11 cellular contexts compared by ENCODE assay signal in the genomic region with DNA sequence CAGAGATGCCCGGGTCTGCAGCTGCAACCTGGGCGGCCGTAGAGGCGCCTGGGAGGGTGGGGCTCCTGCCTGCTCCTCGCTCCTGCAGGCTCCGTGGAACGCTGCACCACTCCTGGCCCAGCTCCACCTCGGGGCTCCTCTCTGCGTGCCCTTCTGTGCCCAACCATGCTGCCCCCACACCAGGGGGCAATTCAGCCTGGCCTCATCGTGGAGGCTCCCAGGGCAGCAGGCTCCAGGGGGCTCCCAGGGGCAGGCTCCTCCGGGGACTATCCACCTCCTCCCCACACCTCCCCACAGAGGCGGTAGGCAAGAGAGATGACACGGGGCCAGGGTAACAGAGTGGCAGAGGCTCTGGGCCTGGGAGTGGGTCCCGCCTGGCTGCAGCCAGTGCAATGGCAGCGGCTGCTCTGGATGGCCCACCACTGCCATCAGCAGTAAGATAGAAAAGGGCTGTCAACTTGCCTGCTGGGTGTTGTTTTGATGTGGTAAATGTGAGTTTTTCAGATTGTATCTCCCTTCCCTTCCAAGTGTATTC. TPM values are rescaled to one million over a fixed set of nuclear protein-coding genes. Genes with fewer than 3 reads are reported as not detected.
A peak's percentile ranks its signal among the peaks of the same experiment; 100 is the strongest.
DNase-seq lines count a peak whose midpoint lies in the region; ATAC-seq, FAIRE-seq and TF ChIP-seq lines count a peak whose summit lies in the region.
"Had no signal": no experiment of that assay in that cellular context is flagged by ENCODE, and none has a peak within 500 bp of the region (broad histone marks: within the 10 kb centered on the region; RNA-seq: fewer than 3 reads in every experiment).

No MANE protein-coding gene starts in this region.

- peak overlapping the region; percentile 95 to 100 (median 99) for H3K27ac Mint-ChIP-seq in CD4-positive, alpha-beta memory T cell
- H3K27ac Mint-ChIP-seq in WTC11: no peak overlapping the region
- peak overlapping the region; percentile 97 to 100 (median 99) for H3K27ac Mint-ChIP-seq in naive thymus-derived CD4-positive, alpha-beta T cell

- H3K4me3 ChIP-seq in CD4-positive, alpha-beta memory T cell (ENCODE audit: low read length in 2 of 2): peak overlapping the region; percentile 25 to 51
- peak overlapping the region; percentile 54 for H3K4me3 ChIP-seq in naive thymus-derived CD4-positive, alpha-beta T cell (ENCODE audit: low read length)
- H3K4me3 ChIP-seq in small intestine (ENCODE audit: low read depth in 1 of 2, low read length in 2 of 2): no peak overlapping the region
- H3K4me3 ChIP-seq: esophagus muscularis mucosa, PC-9 had no signal

- FAIRE-seq in small intestine (lab: Jason Lieb, UNC): no peak

- no peak for TF ChIP-seq CTCF in WTC11 (IDR thresholded peaks at IDR 0.05)

- H3K9me3 Mint-ChIP-seq in CD4-positive, alpha-beta memory T cell: no peaks in the 10 kb centered on the region
- no peaks in the 10 kb centered on the region for H3K9me3 Mint-ChIP-seq in WTC11
- no peaks in the 10 kb centered on the region for H3K9me3 Mint-ChIP-seq in naive thymus-derived CD4-positive, alpha-beta T cell

- intact Hi-C loops in CD4-positive, alpha-beta memory T cell (cut with micrococcal nuclease): loop anchor here (1.0 to 5.0 kb wide), 3 partner anchors 47 to 543 kb away; partner anchors contain the start of gene GBP1
- intact Hi-C loops in naive thymus-derived CD4-positive, alpha-beta T cell (cut with micrococcal nuclease): loop anchor here in 1 of 2 donors (1.0 to 2.0 kb wide), 3 partner anchors 14 to 127 kb away; no protein-coding TSS in a partner anchor

- H3K4me3 Mint-ChIP-seq in CD4-positive, alpha-beta memory T cell: peak overlapping the region; percentile 74 to 97 (median 86)
- no peak overlapping the region for H3K4me3 Mint-ChIP-seq in WTC11
- peak overlapping the region; percentile 77 to 97 (median 84) for H3K4me3 Mint-ChIP-seq in naive thymus-derived CD4-positive, alpha-beta T cell

- peaks cover 65 to 99% (median 83%) of the 10 kb centered on the region in 4 donors for H3K4me1 Mint-ChIP-seq in CD4-positive, alpha-beta memory T cell
- H3K4me1 Mint-ChIP-seq in WTC11: peaks cover 8% of the 10 kb centered on the region
- H3K4me1 Mint-ChIP-seq in naive thymus-derived CD4-positive, alpha-beta T cell: peaks cover 47 to 98% (median 90%) of the 10 kb centered on the region in 7 donors

- CTCF ChIA-PET in CD4-positive, alpha-beta memory T cell (lab: Charles Lee; ENCODE audit: partially characterized antibody): interaction anchor here (1.0 to 21.3 kb wide), 12 partner anchors 11 to 150 kb away, joined by 3 to 688 read pairs (median 6); partner anchors contain the start of gene LRRC8C
- CTCF ChIA-PET in WTC11 (lab: Charles Lee): interaction anchor here (3.0 kb wide), 1 partner anchor 153 kb away, joined by 12 read pairs; no protein-coding TSS in a partner anchor
- CTCF ChIA-PET in naive thymus-derived CD4-positive, alpha-beta T cell (lab: Charles Lee): interaction anchor here (0.7 to 9.6 kb wide), 14 partner anchors 8 to 153 kb away, joined by 3 to 86 read pairs (median 10); no protein-coding TSS in a partner anchor

- H3K4me1 ChIP-seq in CD4-positive, alpha-beta memory T cell (ENCODE audit: insufficient read depth, low read length): peaks cover 94% of the 10 kb centered on the region
- peaks cover 75 to 76% of the 10 kb centered on the region in 2 donors for H3K4me1 ChIP-seq in naive thymus-derived CD4-positive, alpha-beta T cell (ENCODE audit: control insufficient read depth in 2 of 2, insufficient read depth in 2 of 2, low read length in 2 of 2)
- no peaks in the 10 kb centered on the region for H3K4me1 ChIP-seq in small intestine (ENCODE audit: control insufficient read depth in 2 of 2, insufficient read depth in 1 of 2, low read depth in 1 of 2, low read length in 1 of 2)

- ATAC-seq in WTC11: peak; percentile 62
- ATAC-seq in naive thymus-derived CD4-positive, alpha-beta T cell: peak; percentile 43
- ATAC-seq in HG02610 (IDR thresholded peaks at IDR 0.05; ENCODE audit: unreplicated experiment): no peak

- no peaks in the 10 kb centered on the region for H3K36me3 ChIP-seq in CD4-positive, alpha-beta memory T cell (ENCODE audit: insufficient read depth, low read length)
- H3K36me3 ChIP-seq in naive thymus-derived CD4-positive, alpha-beta T cell (ENCODE audit: control insufficient read depth in 2 of 3, insufficient read depth in 3 of 3, low read length in 3 of 3): no peaks in the 10 kb centered on the region
- no peaks in the 10 kb centered on the region for H3K36me3 ChIP-seq in small intestine (ENCODE audit: control insufficient read depth in 2 of 2, insufficient read depth in 2 of 2, low read length in 2 of 2)
- H3K36me3 ChIP-seq: esophagus muscularis mucosa had no signal

- WGBS in small intestine, 3 donors: 69 to 82% (median 72%) methylated on average over 14 to 15 of the region's 15 CpGs

- DNase-seq in CD4-positive, alpha-beta memory T cell: peak; percentile 78 to 85 (median 84)
- no peak for DNase-seq in WTC11 (ENCODE audit: low spot score)
- peak; percentile 30 for DNase-seq in activated gamma-delta T cell treated with anti-CD3 and anti-CD28 coated beads, Interleukin-2, amount 50 U/mL, for 16 hours (ENCODE audit: low read depth)
- peak; percentile 30 to 86 (median 79) for DNase-seq in naive thymus-derived CD4-positive, alpha-beta T cell
- no peak for DNase-seq in small intestine
- no peak for DNase-seq in NCI-H226
- no peak for DNase-seq in NCI-H2227 (lab: John Stamatoyannopoulos, UW; ENCODE audit: unreplicated experiment)
- DNase-seq: NCI-H187 treated with DMSO at 0.1 percent for 48 hours, PC-9 had no signal

- H3K36me3 Mint-ChIP-seq in CD4-positive, alpha-beta memory T cell: peaks cover 3 to 9% of the 10 kb centered on the region in 2 donors
- H3K36me3 Mint-ChIP-seq in WTC11: no peaks in the 10 kb centered on the region
- peaks cover 0 to 23% (median 0%) of the 10 kb centered on the region in 5 donors for H3K36me3 Mint-ChIP-seq in naive thymus-derived CD4-positive, alpha-beta T cell

- POLR2A ChIA-PET in CD4-positive, alpha-beta memory T cell (lab: Charles Lee; ENCODE audit: partially characterized antibody): interaction anchor here (0.7 to 15.5 kb wide), 20 partner anchors 12 to 927 kb away, joined by 3 to 813 read pairs (median 6); partner anchors contain the start of genes LRRC8B, LRRC8C and LRRC8D
- POLR2A ChIA-PET in WTC11 (lab: Charles Lee): no interaction called here
- POLR2A ChIA-PET in naive thymus-derived CD4-positive, alpha-beta T cell (lab: Charles Lee): interaction anchor here (0.6 to 23.7 kb wide), 16 partner anchors 8 to 588 kb away, joined by 3 to 834 read pairs (median 6); partner anchors contain the start of genes GBP3, LRRC8B and LRRC8C

- H3K9me3 ChIP-seq in CD4-positive, alpha-beta memory T cell (ENCODE audit: control insufficient read depth in 1 of 2, low read length in 2 of 2): no peaks in the 10 kb centered on the region
- H3K9me3 ChIP-seq in naive thymus-derived CD4-positive, alpha-beta T cell (ENCODE audit: control insufficient read depth in 2 of 3, low read length in 3 of 3): no peaks in the 10 kb centered on the region
- no peaks in the 10 kb centered on the region for H3K9me3 ChIP-seq in small intestine (ENCODE audit: control insufficient read depth, low read depth)
- H3K9me3 ChIP-seq: esophagus muscularis mucosa had no signal

- H3K27me3 Mint-ChIP-seq in CD4-positive, alpha-beta memory T cell: no peaks in the 10 kb centered on the region
- no peaks in the 10 kb centered on the region for H3K27me3 Mint-ChIP-seq in WTC11 (ENCODE audit: low read depth)
- no peaks in the 10 kb centered on the region for H3K27me3 Mint-ChIP-seq in naive thymus-derived CD4-positive, alpha-beta T cell

- H3K27ac ChIP-seq in CD4-positive, alpha-beta memory T cell (ENCODE audit: low read depth, low read length): peak overlapping the region; percentile 84
- H3K27ac ChIP-seq in naive thymus-derived CD4-positive, alpha-beta T cell (ENCODE audit: low read depth, low read length): peak overlapping the region; percentile 92
- no peak overlapping the region for H3K27ac ChIP-seq in small intestine (ENCODE audit: low read depth in 1 of 2, low read length in 1 of 2)
- H3K27ac ChIP-seq: esophagus muscularis mucosa, PC-9 had no signal

- H3K27me3 ChIP-seq in CD4-positive, alpha-beta memory T cell (ENCODE audit: insufficient read depth, low read length): no peaks in the 10 kb centered on the region
- no peaks in the 10 kb centered on the region for H3K27me3 ChIP-seq in naive thymus-derived CD4-positive, alpha-beta T cell (ENCODE audit: control insufficient read depth in 2 of 2, insufficient read depth in 2 of 2, low read length in 2 of 2)
- H3K27me3 ChIP-seq in small intestine (ENCODE audit: control insufficient read depth in 2 of 2, insufficient read depth in 2 of 2, low read length in 2 of 2): no peaks in the 10 kb centered on the region
- H3K27me3 ChIP-seq: esophagus muscularis mucosa had no signal

TF ChIP-seq in WTC11, 78 proteins besides CTCF, POLR2A, EP300 and RAD21 (continues in another document):
- TF ChIP-seq RELA (CRISPR knock-in tag; IDR thresholded peaks at IDR 0.05; ENCODE audit: borderline replicate concordance) (no peak), ELF4 (CRISPR knock-in tag; IDR thresholded peaks at IDR 0.05; ENCODE audit: low read depth) (no peak), USF1 (CRISPR knock-in tag; IDR thresholded peaks at IDR 0.05) (no peak), ZNF416 (CRISPR knock-in tag; IDR thresholded peaks at IDR 0.05) (no peak)

RNA-seq across cellular contexts. Expression of gene LRRC8C, which starts 22.4 kb away (rescaled TPM):
- 10 to 100 TPM; 56.7 to 57.1 TPM for total RNA-seq in CD4-positive, alpha-beta memory T cell
- polyA plus RNA-seq in CD4-positive, alpha-beta memory T cell: 10 to 100 TPM; 21.2 to 30.1 TPM
- total RNA-seq in WTC11 (2021): 1.8 to 2.2 TPM (median 2.1 TPM) in 3 replicates
- total RNA-seq in naive thymus-derived CD4-positive, alpha-beta T cell: 10 to 100 TPM; 27.1 to 50.5 (median 46.6) TPM
- polyA plus RNA-seq in naive thymus-derived CD4-positive, alpha-beta T cell: 10 to 100 TPM; 14.3 to 16.6 TPM
- 1 to 10 TPM in 1 of 3 donors, under 1 TPM in 2; 0.22 to 3.2 (median 0.81) TPM for polyA plus RNA-seq in small intestine

Comparison
In these comparisons a context has a peak if more than half of its experiments do, and no peak if none do; other contexts are left out.
1. DNase-seq: peak in CD4-positive, alpha-beta memory T cell (5 of 5), activated gamma-delta T cell treated with anti-CD3 and anti-CD28 coated beads, Interleukin-2, amount 50 U/mL, for 16 hours (single experiment) and naive thymus-derived CD4-positive, alpha-beta T cell (9 of 9); none in WTC11 (single experiment), small intestine (single experiment), NCI-H226 (single experiment) and NCI-H2227 (single experiment).
2. H3K27ac ChIP-seq: peak in CD4-positive, alpha-beta memory T cell (single experiment) and naive thymus-derived CD4-positive, alpha-beta T cell (single experiment); none in small intestine (0 of 2).
3. H3K4me3 ChIP-seq: peak in CD4-positive, alpha-beta memory T cell (2 of 2) and naive thymus-derived CD4-positive, alpha-beta T cell (single experiment); none in small intestine (0 of 2).